In genomic region chr16:85557976-85558589, GRCh38 we compare ENCODE assay signal across 8 cellular contexts. TPM values are rescaled to one million over a fixed set of nuclear protein-coding genes. Genes with fewer than 3 reads are reported as not detected.
DNase-seq lines count a peak whose midpoint lies in the region; ATAC-seq lines count a peak whose summit lies in the region.

No MANE protein-coding gene starts in this region.

- CTCF ChIA-PET in activated CD4-positive, alpha-beta T cell treated with anti-CD3 and anti-CD28 coated beads for 36 hours (lab: Charles Lee): interaction anchor here (0.9 to 1.6 kb wide), 4 partner anchors 18 to 59 kb away, joined by 3 to 6 read pairs (median 4); no protein-coding TSS in a partner anchor

- no peaks in the 10 kb centered on the region for H3K36me3 ChIP-seq in duodenal mucosa (ENCODE audit: control insufficient read depth in 1 of 2, insufficient read depth in 2 of 2, low read length in 2 of 2)

- intact Hi-C loops in activated CD4-positive, alpha-beta T cell treated with anti-CD3 and anti-CD28 coated beads for 36 hours (cut with DNase I, micrococcal nuclease): loop anchor here (2.0 to 10.0 kb wide), 5 partner anchors 53 to 1824 kb away; partner anchors contain the start of genes FBXO31 (in 1 of the 2), KIAA0513 (in 1 of the 2) and MEAK7 (in 1 of the 2)
- intact Hi-C loops in posterior vena cava (cut with DNase I): no loop called here

- H3K4me1 Mint-ChIP-seq in activated CD4-positive, alpha-beta T cell treated with anti-CD3 and anti-CD28 coated beads for 36 hours: peaks cover 32% of the 10 kb centered on the region
- H3K4me1 Mint-ChIP-seq in natural killer cell treated with Interleukin-12 subunit alpha and Interleukin-12 subunit beta and Interleukin-15 and Interleukin-18, amount 100 ng/mL, for 72 hours (ENCODE audit: low read depth in 2 of 2): peaks cover 54 to 56% of the 10 kb centered on the region in 2 donors

- peak overlapping the region; percentile 88 for H3K4me3 Mint-ChIP-seq in activated CD4-positive, alpha-beta T cell treated with anti-CD3 and anti-CD28 coated beads for 36 hours
- H3K4me3 Mint-ChIP-seq in natural killer cell treated with Interleukin-12 subunit alpha and Interleukin-12 subunit beta and Interleukin-15 and Interleukin-18, amount 100 ng/mL, for 72 hours: peak overlapping the region; percentile 90

- H3K27ac ChIP-seq in duodenal mucosa (ENCODE audit: low read depth, low read length): peak overlapping the region; percentile 91

- peaks cover 24 to 60% of the 10 kb centered on the region in 2 donors for H3K4me1 ChIP-seq in duodenal mucosa (ENCODE audit: control insufficient read depth in 1 of 2, insufficient read depth in 2 of 2, low read length in 2 of 2)

- DNase-seq in activated CD4-positive, alpha-beta T cell treated with anti-CD3 and anti-CD28 coated beads for 36 hours: peak; percentile 19
- DNase-seq in activated CD4-positive, alpha-beta T cell treated with anti-CD3 and anti-CD28 coated beads, Interleukin-2, amount 50 U/mL, for 1 hour: no peak
- DNase-seq in NCI-H524 treated with DMSO at 0.1 percent for 48 hours (lab: John Stamatoyannopoulos, UW): peak; percentile 90
- no peak for DNase-seq in natural killer cell treated with Interleukin-12 subunit alpha and Interleukin-12 subunit beta and Interleukin-15 and Interleukin-18, amount 100 ng/mL, for 72 hours (ENCODE audit: low spot score)
- DNase-seq in posterior vena cava (ENCODE audit: low spot score): no peak
- DNase-seq in activated CD4-positive, CD25-positive, alpha-beta regulatory T cell (lab: John Stamatoyannopoulos, UW): no peak
- DNase-seq in islet precursor cell: no peak

- H3K9ac ChIP-seq in duodenal mucosa (ENCODE audit: low read depth in 1 of 2, low read length in 2 of 2): peak overlapping the region; percentile 61 to 92

- H3K36me3 Mint-ChIP-seq in activated CD4-positive, alpha-beta T cell treated with anti-CD3 and anti-CD28 coated beads for 36 hours (ENCODE audit: low read depth): no peaks in the 10 kb centered on the region
- peaks cover 8% of the 10 kb centered on the region for H3K36me3 Mint-ChIP-seq in natural killer cell treated with Interleukin-12 subunit alpha and Interleukin-12 subunit beta and Interleukin-15 and Interleukin-18, amount 100 ng/mL, for 72 hours

- H3K9me3 Mint-ChIP-seq in activated CD4-positive, alpha-beta T cell treated with anti-CD3 and anti-CD28 coated beads for 36 hours (ENCODE audit: low read depth): no peaks in the 10 kb centered on the region
- no peaks in the 10 kb centered on the region for H3K9me3 Mint-ChIP-seq in natural killer cell treated with Interleukin-12 subunit alpha and Interleukin-12 subunit beta and Interleukin-15 and Interleukin-18, amount 100 ng/mL, for 72 hours

- no peak for ATAC-seq in activated CD4-positive, alpha-beta T cell treated with anti-CD3 and anti-CD28 coated beads for 36 hours
- no peak for ATAC-seq in natural killer cell treated with Interleukin-12 subunit alpha and Interleukin-12 subunit beta and Interleukin-15 and Interleukin-18, amount 100 ng/mL, for 72 hours

- H3K9me3 ChIP-seq in duodenal mucosa (ENCODE audit: control insufficient read depth in 1 of 2, low read length in 2 of 2): no peaks in the 10 kb centered on the region

- no peaks in the 10 kb centered on the region for H3K27me3 ChIP-seq in duodenal mucosa (ENCODE audit: control insufficient read depth in 1 of 2, insufficient read depth in 2 of 2, low read length in 2 of 2)

- peak overlapping the region; percentile 85 to 86 for H3K4me3 ChIP-seq in duodenal mucosa (ENCODE audit: low read depth in 1 of 2, low read length in 2 of 2)

- no peaks in the 10 kb centered on the region for H3K27me3 Mint-ChIP-seq in activated CD4-positive, alpha-beta T cell treated with anti-CD3 and anti-CD28 coated beads for 36 hours
- H3K27me3 Mint-ChIP-seq in natural killer cell treated with Interleukin-12 subunit alpha and Interleukin-12 subunit beta and Interleukin-15 and Interleukin-18, amount 100 ng/mL, for 72 hours: no peaks in the 10 kb centered on the region

- peak overlapping the region; percentile 60 for H3K27ac Mint-ChIP-seq in activated CD4-positive, alpha-beta T cell treated with anti-CD3 and anti-CD28 coated beads for 36 hours
- peak overlapping the region; percentile 87 to 99 for H3K27ac Mint-ChIP-seq in natural killer cell treated with Interleukin-12 subunit alpha and Interleukin-12 subunit beta and Interleukin-15 and Interleukin-18, amount 100 ng/mL, for 72 hours

- POLR2A ChIA-PET in activated CD4-positive, alpha-beta T cell treated with anti-CD3 and anti-CD28 coated beads for 36 hours (lab: Charles Lee): interaction anchor here (0.8 kb wide), 1 partner anchor 10 kb away, joined by 3 read pairs; no protein-coding TSS in a partner anchor

RNA-seq across cellular contexts. Expression of gene GSE1, which starts 55.0 kb away (rescaled TPM):
- 10 to 100 TPM; 13.2 to 13.5 TPM for total RNA-seq in activated CD4-positive, alpha-beta T cell treated with anti-CD3 and anti-CD28 coated beads for 36 hours
- 100 to 1,000 TPM in 1 of 2 donors, 10 to 100 TPM in 1; 84.9 to 146 TPM for total RNA-seq in natural killer cell treated with Interleukin-12 subunit alpha and Interleukin-12 subunit beta and Interleukin-15 and Interleukin-18, amount 100 ng/mL, for 72 hours
- total RNA-seq in posterior vena cava: 10 to 100 TPM; 57.2 to 62.5 TPM

Comparison
In these comparisons a context has a peak if more than half of its experiments do, and no peak if none do; other contexts are left out.
1. DNase-seq: peak in activated CD4-positive, alpha-beta T cell treated with anti-CD3 and anti-CD28 coated beads for 36 hours (single experiment) and NCI-H524 treated with DMSO at 0.1 percent for 48 hours (single experiment); none in activated CD4-positive, alpha-beta T cell treated with anti-CD3 and anti-CD28 coated beads, Interleukin-2, amount 50 U/mL, for 1 hour (single experiment), natural killer cell treated with Interleukin-12 subunit alpha and Interleukin-12 subunit beta and Interleukin-15 and Interleukin-18, amount 100 ng/mL, for 72 hours (single experiment), posterior vena cava (single experiment), activated CD4-positive, CD25-positive, alpha-beta regulatory T cell (0 of 4) and islet precursor cell (single experiment).
2. RNA of gene GSE1, which starts 55.0 kb away (total RNA-seq): 84.9 to 146 TPM in natural killer cell treated with Interleukin-12 subunit alpha and Interleukin-12 subunit beta and Interleukin-15 and Interleukin-18, amount 100 ng/mL, for 72 hours and 57.2 to 62.5 TPM in posterior vena cava; 13.2 to 13.5 TPM in activated CD4-positive, alpha-beta T cell treated with anti-CD3 and anti-CD28 coated beads for 36 hours; every median in the first group is over 4 times any median in the second.
3. intact Hi-C loops: an anchor here in activated CD4-positive, alpha-beta T cell treated with anti-CD3 and anti-CD28 coated beads for 36 hours (2.0 to 10.0 kb wide); none called in posterior vena cava.